In the genomic region with DNA sequence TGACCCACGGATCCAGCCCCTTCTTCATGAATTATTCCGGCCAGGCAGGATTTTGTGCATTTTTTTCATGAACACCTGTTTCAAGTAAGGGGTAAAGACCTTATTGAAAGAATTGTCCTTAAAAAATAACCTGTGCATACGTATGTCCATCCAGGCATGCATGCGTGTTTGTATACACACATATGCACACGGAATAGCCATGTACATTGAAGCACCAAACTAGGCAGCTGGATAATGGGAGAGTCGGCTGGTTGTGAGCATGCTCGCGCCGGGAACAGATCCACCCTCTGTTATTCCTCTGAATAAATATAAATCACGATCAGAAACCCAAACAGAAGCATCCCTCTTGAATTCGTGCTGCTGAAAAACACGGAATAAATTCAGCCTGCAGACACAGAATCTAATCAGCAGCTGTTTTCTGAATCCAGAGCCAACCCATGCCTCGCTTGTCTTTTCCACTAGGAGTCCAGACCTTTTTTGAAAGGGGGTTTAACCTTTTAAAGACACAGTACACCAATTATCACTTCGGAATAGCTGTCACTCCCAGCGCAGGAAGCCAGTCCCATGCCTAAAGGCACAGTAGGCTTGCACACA, we compare ENCODE assay signal across 8 cellular contexts. TPM values are rescaled to one million over a fixed set of nuclear protein-coding genes. Genes with fewer than 3 reads are reported as not detected.
DNase-seq lines count a peak whose midpoint lies in the region; ATAC-seq and TF ChIP-seq lines count a peak whose summit lies in the region.

A gene (minus strand): TSS at position 473 of the 594 bp plus-strand sequence.

- DNase-seq in AG09309 (ENCODE audit: low read depth) (no peak), HAP-1 (ENCODE audit: low spot score in 2 of 2) (peak; percentile 37 to 72), RPMI7951 (ENCODE audit: low read depth) (peak; percentile 71), memory B cell (ENCODE audit: low spot score in 2 of 2) (no peak), upper lobe of left lung (no peak), Karpas-422 (no peak)
- no peak for DNase-seq in effector memory CD4-positive, alpha-beta T cell

- TF ChIP-seq EP300 in upper lobe of left lung (IDR thresholded peaks at IDR 0.05): no peak

- H3K79me2 ChIP-seq in Karpas-422 (ENCODE audit: low read length): no peaks in the 10 kb centered on the region

- H3K4me3 ChIP-seq in AG09309 (ENCODE audit: control insufficient read depth, low read depth, low read length) (peak within 1 kb of the TSS; percentile 58), HAP-1 (peak within 1 kb of the TSS; percentile 31), upper lobe of left lung (peak within 1 kb of the TSS; percentile 17 to 62 (median 56)), Karpas-422 (ENCODE audit: low read length) (no peak within 1 kb of the TSS)
- H3K4me3 ChIP-seq in effector memory CD4-positive, alpha-beta T cell (ENCODE audit: insufficient read depth, low read depth, low read length, poor library complexity, severe bottlenecking): peak within 1 kb of the TSS; percentile 65

- H3K36me3 Mint-ChIP-seq in memory B cell: peaks cover 4% of the 10 kb centered on the region

- H3K36me3 ChIP-seq in HAP-1 (replicated peaks): no peaks in the 10 kb centered on the region
- H3K36me3 ChIP-seq in effector memory CD4-positive, alpha-beta T cell (ENCODE audit: control insufficient read depth, insufficient read depth, low read length): no peaks in the 10 kb centered on the region
- no peaks in the 10 kb centered on the region for H3K36me3 ChIP-seq in upper lobe of left lung
- no peaks in the 10 kb centered on the region for H3K36me3 ChIP-seq in Karpas-422 (ENCODE audit: insufficient read depth, low read length)

- no peak within 1 kb of the TSS for H2AFZ ChIP-seq in Karpas-422 (ENCODE audit: low read length)

- H3K27ac ChIP-seq in effector memory CD4-positive, alpha-beta T cell (ENCODE audit: insufficient read depth, low read length, poor library complexity, severe bottlenecking): peak within 1 kb of the TSS; percentile 60
- H3K27ac ChIP-seq in upper lobe of left lung (peak within 1 kb of the TSS; percentile 46 to 80 (median 66)), Karpas-422 (ENCODE audit: low read length) (no peak within 1 kb of the TSS)

- no peak within 1 kb of the TSS for H3K4me2 ChIP-seq in Karpas-422 (ENCODE audit: low read depth, low read length, poor library complexity, severe bottlenecking)

- ATAC-seq in memory B cell (ENCODE audit: low read depth) (no peak), upper lobe of left lung (ENCODE audit: low FRiP score in 2 of 2) (peak in 1 of 2 donors; percentile 41), HG02885 (IDR thresholded peaks at IDR 0.05; ENCODE audit: poor library complexity, unreplicated experiment) (no peak)

- no peak within 1 kb of the TSS for H3K27ac Mint-ChIP-seq in memory B cell

- H3K27me3 Mint-ChIP-seq in memory B cell: peaks cover 38% of the 10 kb centered on the region

- peak; percentile 29 for TF ChIP-seq CTCF in AG09309 (IDR thresholded peaks at IDR 0.05; ENCODE audit: control insufficient read depth, insufficient read depth, low read depth, low read length, missing control alignments)
- peak in 3 of 6 experiments; percentile 11 to 36 (median 26) for TF ChIP-seq CTCF in upper lobe of left lung (IDR thresholded peaks at IDR 0.05)

- TF ChIP-seq POLR2A in upper lobe of left lung (IDR thresholded peaks at IDR 0.05): no peak

- in situ Hi-C loops in HAP-1 (cut with MboI; ENCODE audit: low sequenced_read_pairs): no loop called here

- H3K4me1 Mint-ChIP-seq in memory B cell: peaks cover 23% of the 10 kb centered on the region

- no peaks in the 10 kb centered on the region for H4K20me1 ChIP-seq in Karpas-422 (ENCODE audit: insufficient read depth, low read depth, low read length)

- peak within 1 kb of the TSS; percentile 82 for H3K4me3 Mint-ChIP-seq in memory B cell

- H3K9me3 Mint-ChIP-seq in memory B cell: peaks cover 5% of the 10 kb centered on the region

- H3K27me3 ChIP-seq in HAP-1 (ENCODE audit: low read depth): no peaks in the 10 kb centered on the region
- no peaks in the 10 kb centered on the region for H3K27me3 ChIP-seq in effector memory CD4-positive, alpha-beta T cell (replicated peaks; ENCODE audit: control insufficient read depth, insufficient read depth, low read length, poor library complexity, severe bottlenecking)
- no peaks in the 10 kb centered on the region for H3K27me3 ChIP-seq in upper lobe of left lung
- H3K27me3 ChIP-seq in Karpas-422 (ENCODE audit: low read length): no peaks in the 10 kb centered on the region

- WGBS in upper lobe of left lung, 2 donors: 15% methylated on average over 15 of the region's 15 CpGs

- H3K9me2 ChIP-seq in Karpas-422 (replicated peaks; ENCODE audit: insufficient read depth, low read length): no peaks in the 10 kb centered on the region

- H3K9ac ChIP-seq in Karpas-422 (ENCODE audit: low read length): no peak within 1 kb of the TSS

- peaks cover 16% of the 10 kb centered on the region; the same call in 1 of the 2 replicates for H3K4me1 ChIP-seq in HAP-1
- H3K4me1 ChIP-seq in effector memory CD4-positive, alpha-beta T cell (ENCODE audit: control insufficient read depth, insufficient read depth, low read length, poor library complexity, severe bottlenecking): peaks cover 59% of the 10 kb centered on the region
- H3K4me1 ChIP-seq in upper lobe of left lung: peaks cover 40 to 63% (median 45%) of the 10 kb centered on the region in 4 donors
- peaks cover under 1% of the 10 kb centered on the region; the same call in 1 of the 2 replicates for H3K4me1 ChIP-seq in Karpas-422 (ENCODE audit: low read length)

- H3K9me3 ChIP-seq in HAP-1 (no peaks in the 10 kb centered on the region), upper lobe of left lung (no peaks in the 10 kb centered on the region), Karpas-422 (ENCODE audit: low read length) (no peaks in the 10 kb centered on the region)
- no peaks in the 10 kb centered on the region for H3K9me3 ChIP-seq in effector memory CD4-positive, alpha-beta T cell (ENCODE audit: control insufficient read depth, low read length)

RNA-seq across cellular contexts. Expression of the gene that starts here (rescaled TPM):
- 4.1 and 5.4 TPM in 2 replicates for total RNA-seq in RPMI7951 (2014; rRNA removed; shearing (Covaris generic))
- total RNA-seq in upper lobe of left lung: 10 to 100 TPM in 5 of 6 donors, 1 to 10 TPM in 1; 9.7 to 23.0 (median 11.6) TPM
- total RNA-seq in Karpas-422 (2014; rRNA removed; shearing (Covaris generic); ENCODE audit: low replicate concordance): 0.87 and 1.3 TPM in 2 replicates

Comparison
In these comparisons a context has a peak if more than half of its experiments do, and no peak if none do; other contexts are left out.
1. DNase-seq: peak in HAP-1 (2 of 2) and RPMI7951 (single experiment); none in AG09309 (single experiment), effector memory CD4-positive, alpha-beta T cell (0 of 3), memory B cell (0 of 2), upper lobe of left lung (0 of 2) and Karpas-422 (single experiment).